Comparison of ENCODE assay signal across 10 cellular contexts in genomic region chr2:88499204-88499603, GRCh38. TPM values are rescaled to one million over a fixed set of nuclear protein-coding genes. Genes with fewer than 3 reads are reported as not detected.
"Had no signal": no experiment of that assay in that cellular context is flagged by ENCODE, and none has a peak within 500 bp of the region (broad histone marks: within the 10 kb centered on the region; RNA-seq: fewer than 3 reads in every experiment).

No MANE protein-coding gene starts in this region.

- H3K4me3 ChIP-seq: GM23338 had no signal

- H2AFZ ChIP-seq: GM23338 had no signal

- ATAC-seq: GM23338, HepG2 had no signal

- H3K9ac ChIP-seq: KMS-11 had no signal

- H3K4me2 ChIP-seq: GM23338, KMS-11 had no signal

- H3K27ac ChIP-seq: HL-60, KMS-11 had no signal

- DNase-seq: H9, HCEC 1CT, HFFc6, KBM-7 had no signal

RNA-seq across cellular contexts. Expression of gene FOXI3, which starts 46.7 kb away (rescaled TPM):
- total RNA-seq: HepG2, HFFc6, HT1080 had no signal
- polyA plus RNA-seq: HepG2, IgD-negative memory B cell had no signal
